22 cellular contexts compared by ENCODE assay signal in the genomic region with DNA sequence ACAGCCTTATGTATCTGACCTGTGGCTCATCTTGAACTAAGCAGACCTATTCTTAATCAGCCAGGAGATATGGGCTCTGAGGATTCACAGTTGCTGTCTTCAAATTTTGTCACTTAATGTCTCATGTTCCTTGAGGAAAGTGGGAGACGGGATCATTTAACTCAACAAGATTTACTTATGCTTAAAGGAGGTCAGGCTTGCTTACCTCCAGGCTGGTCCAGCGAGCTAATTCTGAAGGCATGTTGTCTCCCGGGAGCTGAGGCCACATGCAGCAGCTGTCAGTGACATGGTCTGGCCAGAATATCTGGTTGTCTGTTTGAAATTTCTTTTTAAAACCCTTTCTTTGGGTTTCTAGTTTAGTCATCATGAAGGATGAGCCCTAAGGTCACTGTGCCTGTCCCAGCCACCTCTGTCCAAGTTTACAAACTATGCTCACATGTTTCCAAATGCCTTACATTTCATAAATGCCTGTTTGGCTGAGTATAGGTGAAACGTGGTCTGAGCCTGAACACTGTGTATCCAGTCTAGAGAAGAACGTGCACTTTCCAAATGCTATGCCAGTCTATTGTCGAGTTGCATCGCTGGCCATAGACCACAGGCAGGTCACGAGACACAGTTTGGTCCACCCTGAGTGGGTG. TPM values are rescaled to one million over a fixed set of nuclear protein-coding genes. Genes with fewer than 3 reads are reported as not detected.
DNase-seq lines count a peak whose midpoint lies in the region; ATAC-seq and TF ChIP-seq lines count a peak whose summit lies in the region.
"Had no signal": no experiment of that assay in that cellular context is flagged by ENCODE, and none has a peak within 500 bp of the region (broad histone marks: within the 10 kb centered on the region; RNA-seq: fewer than 3 reads in every experiment).

No MANE protein-coding gene starts in this region.

- H4K12ac ChIP-seq in trophoblast cell (ENCODE audit: low read depth, low read length), result no peak overlapping the region

- peaks cover 7% of the 10 kb centered on the region for H3K4me1 Mint-ChIP-seq in WTC11
- H3K4me1 Mint-ChIP-seq in activated CD4-positive, alpha-beta T cell treated with anti-CD3 and anti-CD28 coated beads for 36 hours, result no peaks in the 10 kb centered on the region

- intact Hi-C loops in activated CD4-positive, alpha-beta T cell treated with anti-CD3 and anti-CD28 coated beads for 36 hours (cut with DNase I, micrococcal nuclease), result no loop called here

- H3K4me3 ChIP-seq in cardiac muscle cell (no peak overlapping the region), trophoblast cell (ENCODE audit: low read depth, low read length) (no peak overlapping the region)
- H3K4me3 ChIP-seq: stomach had no signal

- no peak overlapping the region for H2AFZ ChIP-seq in trophoblast cell (ENCODE audit: insufficient read depth, low read length, poor library complexity)

- H3K27me3 ChIP-seq in cardiac muscle cell (no peaks in the 10 kb centered on the region), trophoblast cell (ENCODE audit: insufficient read depth, low read length) (no peaks in the 10 kb centered on the region)
- H3K27me3 ChIP-seq: stomach had no signal

- no peak for ATAC-seq in WTC11
- no peak for ATAC-seq in activated CD4-positive, alpha-beta T cell treated with anti-CD3 and anti-CD28 coated beads for 36 hours
- ATAC-seq: naive thymus-derived CD4-positive, alpha-beta T cell had no signal

- H3K9ac ChIP-seq in trophoblast cell (ENCODE audit: low read length), result no peak overlapping the region

- H3K79me1 ChIP-seq in trophoblast cell (ENCODE audit: low read length), result peaks cover 22% of the 10 kb centered on the region

- H3K36me3 Mint-ChIP-seq in WTC11, result peaks cover 22% of the 10 kb centered on the region
- no peaks in the 10 kb centered on the region for H3K36me3 Mint-ChIP-seq in activated CD4-positive, alpha-beta T cell treated with anti-CD3 and anti-CD28 coated beads for 36 hours (ENCODE audit: low read depth)
- H3K36me3 Mint-ChIP-seq: naive thymus-derived CD4-positive, alpha-beta T cell had no signal

- H3K79me2 ChIP-seq in trophoblast cell (ENCODE audit: control insufficient read depth, insufficient read depth, low read length, poor library complexity), result peaks cover 2% of the 10 kb centered on the region

- peaks cover 3% of the 10 kb centered on the region; the same call in 1 of the 2 replicates for H3K9me3 Mint-ChIP-seq in WTC11
- peaks cover 3% of the 10 kb centered on the region for H3K9me3 Mint-ChIP-seq in activated CD4-positive, alpha-beta T cell treated with anti-CD3 and anti-CD28 coated beads for 36 hours (ENCODE audit: low read depth)
- H3K9me3 Mint-ChIP-seq: T-helper 2 cell treated with Interferon-gamma antibody and Interleukin-4, amounts not matched to agents 5 μg/mL and 100 μg/mL, for 36 hours had no signal

- H3K36me3 ChIP-seq in cardiac muscle cell, result no peaks in the 10 kb centered on the region
- H3K36me3 ChIP-seq in trophoblast cell (ENCODE audit: control insufficient read depth in 1 of 2, insufficient read depth in 2 of 2, low read length in 2 of 2), result no peaks in the 10 kb centered on the region
- H3K36me3 ChIP-seq: stomach had no signal

- H3K9me3 ChIP-seq in cardiac muscle cell (ENCODE audit: low read depth), result no peaks in the 10 kb centered on the region
- no peaks in the 10 kb centered on the region for H3K9me3 ChIP-seq in trophoblast cell (ENCODE audit: insufficient read depth, low read depth, low read length)
- H3K9me3 ChIP-seq: stomach had no signal

- H3K18ac ChIP-seq in trophoblast cell (ENCODE audit: low read length), result no peak overlapping the region

- H3K27ac ChIP-seq in cardiac muscle cell (peak overlapping the region; percentile 78), trophoblast cell (ENCODE audit: low read depth, low read length) (peak overlapping the region; percentile 90)

- peak overlapping the region; percentile 84 for H2BK5ac ChIP-seq in trophoblast cell (ENCODE audit: low read depth, low read length, poor library complexity)

- H3K4me1 ChIP-seq in cardiac muscle cell (ENCODE audit: low read depth), result peaks cover 25% of the 10 kb centered on the region
- peaks cover 12 to 15% of the 10 kb centered on the region in 2 experiments for H3K4me1 ChIP-seq in trophoblast cell (ENCODE audit: control insufficient read depth in 1 of 2, insufficient read depth in 2 of 2, low read length in 2 of 2)

- no CpG with 5 or more reads among the region's 8 CpGs for WGBS in trophoblast cell (ENCODE audit: extremely low coverage, insufficient coverage, insufficient read length)

- H3K27ac Mint-ChIP-seq in WTC11, result 0 out of 2 replicates have a peak overlapping the region, but pooled peaks have one; percentile 6
- no peak overlapping the region for H3K27ac Mint-ChIP-seq in activated CD4-positive, alpha-beta T cell treated with anti-CD3 and anti-CD28 coated beads for 36 hours
- H3K27ac Mint-ChIP-seq: naive thymus-derived CD4-positive, alpha-beta T cell; T-helper 2 cell treated with Interferon-gamma antibody and Interleukin-4, amounts not matched to agents 5 μg/mL and 100 μg/mL, for 36 hours had no signal

- POLR2A ChIA-PET in WTC11 (lab: Charles Lee), result no interaction called here
- POLR2A ChIA-PET in activated CD4-positive, alpha-beta T cell treated with anti-CD3 and anti-CD28 coated beads for 36 hours (lab: Charles Lee), result no interaction called here

- H3K4ac ChIP-seq in trophoblast cell (ENCODE audit: low read depth, low read length), result no peak overlapping the region

- H2AK5ac ChIP-seq in trophoblast cell (ENCODE audit: low read length), result no peak overlapping the region

- no peak overlapping the region for H3K4me2 ChIP-seq in trophoblast cell (ENCODE audit: low read length)

- peak; percentile 72 for DNase-seq in EH (ENCODE audit: low read depth)
- DNase-seq in WTC11 (ENCODE audit: low spot score), result no peak
- peak in 1 of 2 donors; percentile 38 for DNase-seq in cardiac muscle cell (ENCODE audit: low read depth in 1 of 2, low spot score in 1 of 2)
- peak; percentile 83 to 96 for DNase-seq in trophoblast cell
- DNase-seq in OCI-M1 (lab: John Stamatoyannopoulos, UW), result no peak
- DNase-seq in activated CD4-positive, alpha-beta T cell treated with anti-CD3 and anti-CD28 coated beads for 36 hours, result no peak
- no peak for DNase-seq in activated naive CD4-positive, alpha-beta T cell treated with anti-CD3 and anti-CD28 coated beads, Interleukin-2, amount 50 U/mL, for 16 hours
- DNase-seq in central memory CD4-positive, alpha-beta T cell, result no peak
- DNase-seq: activated CD4-positive, CD25-positive, alpha-beta regulatory T cell treated with anti-CD3 and anti-CD28 coated beads, Interleukin-2, amount 50 U/mL, for 72 hours; activated gamma-delta T cell treated with Interleukin-2 at 50 U/mL for 16 hours; aorta; dermis blood vessel endothelial cell; naive thymus-derived CD4-positive, alpha-beta T cell; NCI-H146; NCI-H2227 treated with DMSO at 0.1 percent for 48 hours; SHP77; stomach had no signal

- CTCF ChIA-PET in WTC11 (lab: Charles Lee), result no interaction called here
- CTCF ChIA-PET in activated CD4-positive, alpha-beta T cell treated with anti-CD3 and anti-CD28 coated beads for 36 hours (lab: Charles Lee), result no interaction called here

- peak overlapping the region; percentile 43 for H2BK12ac ChIP-seq in trophoblast cell (ENCODE audit: low read length)

- TF ChIP-seq CTCF in WTC11 (IDR thresholded peaks at IDR 0.05), result no peak
- no peak for TF ChIP-seq CTCF in cardiac muscle cell (IDR thresholded peaks at IDR 0.05; ENCODE audit: low read depth, low read length)

- H4K91ac ChIP-seq in trophoblast cell (ENCODE audit: low read depth, low read length), result peak overlapping the region; percentile 90

- peak overlapping the region; percentile 59 for H3K14ac ChIP-seq in trophoblast cell (ENCODE audit: low read length)

- H2BK120ac ChIP-seq in trophoblast cell (ENCODE audit: insufficient read depth, low read length, poor library complexity), result peak overlapping the region; percentile 60

- no peak overlapping the region for H3K23ac ChIP-seq in trophoblast cell (ENCODE audit: low read length)

- no peaks in the 10 kb centered on the region for H3K27me3 Mint-ChIP-seq in WTC11 (ENCODE audit: low read depth)
- H3K27me3 Mint-ChIP-seq in activated CD4-positive, alpha-beta T cell treated with anti-CD3 and anti-CD28 coated beads for 36 hours, result no peaks in the 10 kb centered on the region

- peak overlapping the region; percentile 27 for H4K8ac ChIP-seq in trophoblast cell (ENCODE audit: low read depth, low read length)

- no peak overlapping the region for H3K4me3 Mint-ChIP-seq in WTC11
- H3K4me3 Mint-ChIP-seq in activated CD4-positive, alpha-beta T cell treated with anti-CD3 and anti-CD28 coated beads for 36 hours, result no peak overlapping the region
- H3K4me3 Mint-ChIP-seq: naive thymus-derived CD4-positive, alpha-beta T cell; T-helper 2 cell treated with Interferon-gamma antibody and Interleukin-4, amounts not matched to agents 5 μg/mL and 100 μg/mL, for 36 hours had no signal

TF ChIP-seq in WTC11, 78 proteins besides CTCF, POLR2A, EP300 and RAD21 (continues in another document):
- TF ChIP-seq, protein P1, sequence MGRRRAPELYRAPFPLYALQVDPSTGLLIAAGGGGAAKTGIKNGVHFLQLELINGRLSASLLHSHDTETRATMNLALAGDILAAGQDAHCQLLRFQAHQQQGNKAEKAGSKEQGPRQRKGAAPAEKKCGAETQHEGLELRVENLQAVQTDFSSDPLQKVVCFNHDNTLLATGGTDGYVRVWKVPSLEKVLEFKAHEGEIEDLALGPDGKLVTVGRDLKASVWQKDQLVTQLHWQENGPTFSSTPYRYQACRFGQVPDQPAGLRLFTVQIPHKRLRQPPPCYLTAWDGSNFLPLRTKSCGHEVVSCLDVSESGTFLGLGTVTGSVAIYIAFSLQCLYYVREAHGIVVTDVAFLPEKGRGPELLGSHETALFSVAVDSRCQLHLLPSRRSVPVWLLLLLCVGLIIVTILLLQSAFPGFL (CRISPR knock-in tag; IDR thresholded peaks at IDR 0.05; ENCODE audit: borderline replicate concordance), result no peak
- TF ChIP-seq, protein P2, sequence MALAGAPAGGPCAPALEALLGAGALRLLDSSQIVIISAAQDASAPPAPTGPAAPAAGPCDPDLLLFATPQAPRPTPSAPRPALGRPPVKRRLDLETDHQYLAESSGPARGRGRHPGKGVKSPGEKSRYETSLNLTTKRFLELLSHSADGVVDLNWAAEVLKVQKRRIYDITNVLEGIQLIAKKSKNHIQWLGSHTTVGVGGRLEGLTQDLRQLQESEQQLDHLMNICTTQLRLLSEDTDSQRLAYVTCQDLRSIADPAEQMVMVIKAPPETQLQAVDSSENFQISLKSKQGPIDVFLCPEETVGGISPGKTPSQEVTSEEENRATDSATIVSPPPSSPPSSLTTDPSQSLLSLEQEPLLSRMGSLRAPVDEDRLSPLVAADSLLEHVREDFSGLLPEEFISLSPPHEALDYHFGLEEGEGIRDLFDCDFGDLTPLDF (CRISPR knock-in tag; IDR thresholded peaks at IDR 0.05), result no peak

RNA-seq across cellular contexts. Expression of a gene that starts 26.8 kb away (rescaled TPM):
- total RNA-seq in WTC11 (2021) (not detected in 3 replicates), cardiac muscle cell (not detected in 2 replicates)
- 0.13 and 0.56 TPM in 2 replicates for polyA plus RNA-seq in cardiac muscle cell
- polyA plus RNA-seq in trophoblast cell (2013), result 0.06 and 0.07 TPM in 2 replicates
- not detected for total RNA-seq in activated CD4-positive, alpha-beta T cell treated with anti-CD3 and anti-CD28 coated beads for 36 hours
- total RNA-seq: aorta; dermis blood vessel endothelial cell; fibroblast of lung; H4; HT-29; lower leg skin; naive thymus-derived CD4-positive, alpha-beta T cell; stomach had no signal
- polyA plus RNA-seq: aorta; naive thymus-derived CD4-positive, alpha-beta T cell; stomach had no signal

Comparison
In these comparisons a context has a peak if more than half of its experiments do, and no peak if none do; other contexts are left out.
1. DNase-seq: peak in EH (single experiment) and trophoblast cell (2 of 2); none in WTC11 (single experiment), OCI-M1 (single experiment), activated CD4-positive, alpha-beta T cell treated with anti-CD3 and anti-CD28 coated beads for 36 hours (single experiment), activated naive CD4-positive, alpha-beta T cell treated with anti-CD3 and anti-CD28 coated beads, Interleukin-2, amount 50 U/mL, for 16 hours (single experiment) and central memory CD4-positive, alpha-beta T cell (single experiment).